ENCODE assay signal across 27 cellular contexts in the genomic region with DNA sequence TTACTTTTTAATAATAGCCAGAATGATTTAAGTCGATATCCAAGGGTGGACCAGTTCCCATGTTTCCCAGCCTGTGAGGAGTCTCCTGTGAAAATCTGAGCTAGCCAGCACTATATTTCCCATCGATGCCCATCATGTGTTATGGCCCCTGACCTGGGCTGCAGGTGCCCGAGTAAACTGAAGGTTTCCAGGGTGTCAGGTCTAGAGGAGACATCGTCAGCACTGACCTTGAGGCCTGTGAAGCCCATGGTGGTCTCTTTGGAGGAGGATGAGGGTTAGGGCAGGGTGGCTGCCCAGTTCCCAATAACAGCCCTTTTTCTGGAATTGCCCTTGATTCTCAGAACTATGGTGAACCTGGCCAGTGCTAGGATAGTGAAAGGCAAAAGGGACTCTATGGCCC.
"Had no signal": no experiment of that assay in that cellular context is flagged by ENCODE, and none has a peak within 500 bp of the region (broad histone marks: within the 10 kb centered on the region; RNA-seq: fewer than 3 reads in every experiment).

No MANE protein-coding gene starts in this region.

- ATAC-seq: effector memory CD8-positive, alpha-beta T cell; heart right ventricle; left cardiac atrium; left lung; naive thymus-derived CD8-positive, alpha-beta T cell; sciatic nerve; stimulated activated effector memory CD8-positive, alpha-beta T cell treated with anti-CD3 and anti-CD28 coated beads, Interleukin-12 subunit alpha, Interleukin-12 subunit beta, amount 100 ng/mL, for 72 hours had no signal

- H3K36me3 Mint-ChIP-seq: naive thymus-derived CD8-positive, alpha-beta T cell; stimulated activated effector memory CD8-positive, alpha-beta T cell treated with anti-CD3 and anti-CD28 coated beads, Interleukin-12 subunit alpha, Interleukin-12 subunit beta, amount 100 ng/mL, for 72 hours had no signal

- H3K9me3 Mint-ChIP-seq: effector memory CD8-positive, alpha-beta T cell; naive thymus-derived CD8-positive, alpha-beta T cell; nephron progenitor cell; stimulated activated effector memory CD8-positive, alpha-beta T cell treated with anti-CD3 and anti-CD28 coated beads, Interleukin-12 subunit alpha, Interleukin-12 subunit beta, amount 100 ng/mL, for 72 hours had no signal

- H3K36me3 ChIP-seq: esophagus squamous epithelium, heart right ventricle, left lung, ovary, tibial artery, upper lobe of left lung, uterus had no signal

- H3K4me1 ChIP-seq: uterus had no signal

- H3K4me3 ChIP-seq: esophagus squamous epithelium, heart right ventricle, left lung, ovary, testis, tibial artery, upper lobe of left lung, uterus had no signal

- H3K4me3 Mint-ChIP-seq: effector memory CD8-positive, alpha-beta T cell; naive thymus-derived CD8-positive, alpha-beta T cell; nephron progenitor cell; stimulated activated effector memory CD8-positive, alpha-beta T cell treated with anti-CD3 and anti-CD28 coated beads, Interleukin-12 subunit alpha, Interleukin-12 subunit beta, amount 100 ng/mL, for 72 hours had no signal

- H3K27ac Mint-ChIP-seq: effector memory CD8-positive, alpha-beta T cell; naive thymus-derived CD8-positive, alpha-beta T cell; nephron progenitor cell; stimulated activated effector memory CD8-positive, alpha-beta T cell treated with anti-CD3 and anti-CD28 coated beads, Interleukin-12 subunit alpha, Interleukin-12 subunit beta, amount 100 ng/mL, for 72 hours had no signal

- H3K27me3 ChIP-seq: ovary, testis, upper lobe of left lung, uterus had no signal

- H3K27ac ChIP-seq: esophagus squamous epithelium, heart right ventricle, left lung, ovary, testis, tibial artery, upper lobe of left lung, uterus had no signal

- H3K9me3 ChIP-seq: esophagus squamous epithelium, heart right ventricle, left lung, ovary, testis, tibial artery, upper lobe of left lung, uterus had no signal

- DNase-seq: cortex of kidney; effector memory CD8-positive, alpha-beta T cell; erythroblast; esophagus squamous epithelium; foreskin melanocyte; glutamatergic neuron; heart right ventricle; hippocampal formation; left cardiac atrium; left lung; mesenchymal stem cell; midbrain; naive thymus-derived CD8-positive, alpha-beta T cell; nucleus accumbens; ovary; posterior cingulate gyrus; stimulated activated CD4-positive, alpha-beta T cell treated with anti-CD3 and anti-CD28 coated beads, Interleukin-2, amount 100 ng/mL, for 24 hours; stimulated activated CD4-positive, alpha-beta T cell treated with anti-CD3 and anti-CD28 coated beads, Interleukin-4, amount 100 ng/mL, for 24 hours; stimulated activated naive CD4-positive, alpha-beta T cell treated with Interleukin-2 at 50 U/mL for 16 hours; substantia nigra; testis; tibial artery; upper lobe of left lung; uterus had no signal
